In genomic region chr22:20885557-20886323, GRCh38 we compare ENCODE assay signal across 8 cellular contexts. TPM values are rescaled to one million over a fixed set of nuclear protein-coding genes. Genes with fewer than 3 reads are reported as not detected.
DNase-seq lines count a peak whose midpoint lies in the region; ATAC-seq lines count a peak whose summit lies in the region.

No MANE protein-coding gene starts in this region.

- H3K27ac Mint-ChIP-seq in activated CD4-positive, alpha-beta T cell treated with anti-CD3 and anti-CD28 coated beads, Interleukin-2, amount 10 ng/mL, durations not matched to agents 24 days and 14 days, result no peak overlapping the region

- no peak for ATAC-seq in GM18502 (IDR thresholded peaks at IDR 0.05; ENCODE audit: poor library complexity, unreplicated experiment)

- no peak overlapping the region for H3K4me3 ChIP-seq in endocrine pancreas (ENCODE audit: control insufficient read depth, insufficient read depth, low read length)

- peaks cover 6% of the 10 kb centered on the region for H3K36me3 ChIP-seq in endocrine pancreas (ENCODE audit: control insufficient read depth, insufficient read depth, low read length)

- H3K27me3 ChIP-seq in endocrine pancreas (ENCODE audit: control insufficient read depth, insufficient read depth, low read length), result no peaks in the 10 kb centered on the region

- intact Hi-C loops in activated CD4-positive, alpha-beta T cell treated with anti-CD3 and anti-CD28 coated beads, Interleukin-2, amount 10 ng/mL, durations not matched to agents 24 days and 14 days (cut with micrococcal nuclease), result no loop called here

- H3K9me3 Mint-ChIP-seq in activated CD4-positive, alpha-beta T cell treated with anti-CD3 and anti-CD28 coated beads, Interleukin-2, amount 10 ng/mL, durations not matched to agents 24 days and 14 days, result no peaks in the 10 kb centered on the region

- H3K9ac ChIP-seq in endocrine pancreas (ENCODE audit: control insufficient read depth, insufficient read depth, low read length), result peak overlapping the region; percentile 61

- DNase-seq in AG08396 (ENCODE audit: low spot score) (peak; percentile 85), GM19240 (ENCODE audit: insufficient read length, low spot score) (peak; percentile 53), NCI-H446 treated with DMSO at 0.1 percent for 48 hours (lab: John Stamatoyannopoulos, UW) (peak; percentile 44), lung microvascular endothelial cell (ENCODE audit: low read depth in 2 of 2) (peak; percentile 85 to 90)
- peak; percentile 79 for DNase-seq in activated CD4-positive, alpha-beta T cell treated with anti-CD3 and anti-CD28 coated beads, Interleukin-2, amount 10 ng/mL, durations not matched to agents 24 days and 14 days
- DNase-seq in stimulated activated CD4-positive, alpha-beta T cell treated with anti-CD3 and anti-CD28 coated beads, TNF-alpha, amount 100 ng/mL, for 4 hours (ENCODE audit: low read depth in 3 of 3), result peak in 2 of 3 experiments; percentile 5 to 7

- H3K4me3 Mint-ChIP-seq in activated CD4-positive, alpha-beta T cell treated with anti-CD3 and anti-CD28 coated beads, Interleukin-2, amount 10 ng/mL, durations not matched to agents 24 days and 14 days, result no peak overlapping the region

- H3K4me1 ChIP-seq in endocrine pancreas (ENCODE audit: control insufficient read depth, insufficient read depth, low read length), result no peaks in the 10 kb centered on the region

- H3K4me1 Mint-ChIP-seq in activated CD4-positive, alpha-beta T cell treated with anti-CD3 and anti-CD28 coated beads, Interleukin-2, amount 10 ng/mL, durations not matched to agents 24 days and 14 days, result no peaks in the 10 kb centered on the region

- no peaks in the 10 kb centered on the region for H3K27me3 Mint-ChIP-seq in activated CD4-positive, alpha-beta T cell treated with anti-CD3 and anti-CD28 coated beads, Interleukin-2, amount 10 ng/mL, durations not matched to agents 24 days and 14 days

- no peaks in the 10 kb centered on the region for H3K9me3 ChIP-seq in endocrine pancreas (ENCODE audit: control insufficient read depth, low read length)

- peaks cover 43% of the 10 kb centered on the region for H3K36me3 Mint-ChIP-seq in activated CD4-positive, alpha-beta T cell treated with anti-CD3 and anti-CD28 coated beads, Interleukin-2, amount 10 ng/mL, durations not matched to agents 24 days and 14 days (ENCODE audit: low read depth)

RNA-seq across cellular contexts. Expression of gene SNAP29, which starts 26.9 kb away (rescaled TPM):
- 24.3 and 25.8 TPM in 2 replicates for total RNA-seq in activated CD4-positive, alpha-beta T cell treated with anti-CD3 and anti-CD28 coated beads, Interleukin-2, amount 10 ng/mL, durations not matched to agents 24 days and 14 days
- 5.2 and 6.9 TPM in 2 replicates for total RNA-seq in lung microvascular endothelial cell

RNA-seq across cellular contexts. Expression of gene PI4KA, which starts 27.1 kb away (rescaled TPM):
- total RNA-seq in activated CD4-positive, alpha-beta T cell treated with anti-CD3 and anti-CD28 coated beads, Interleukin-2, amount 10 ng/mL, durations not matched to agents 24 days and 14 days, result 78.4 and 83.8 TPM in 2 replicates
- total RNA-seq in lung microvascular endothelial cell, result 17.2 and 22.2 TPM in 2 replicates

RNA-seq across cellular contexts. Expression of gene CRKL, which starts 31.5 kb away (rescaled TPM):
- total RNA-seq in activated CD4-positive, alpha-beta T cell treated with anti-CD3 and anti-CD28 coated beads, Interleukin-2, amount 10 ng/mL, durations not matched to agents 24 days and 14 days, result 81.4 and 82.4 TPM in 2 replicates
- 24.0 and 34.3 TPM in 2 replicates for total RNA-seq in lung microvascular endothelial cell

Comparison
In these comparisons a context has a peak if more than half of its experiments do, and no peak if none do; other contexts are left out.
1. DNase-seq: peak in every context shown above with its lines; median percentile 88 in lung microvascular endothelial cell; 85 in AG08396; 79 in activated CD4-positive, alpha-beta T cell treated with anti-CD3 and anti-CD28 coated beads, Interleukin-2, amount 10 ng/mL, durations not matched to agents 24 days and 14 days; 53 in GM19240; 44 in NCI-H446 treated with DMSO at 0.1 percent for 48 hours; 6 in stimulated activated CD4-positive, alpha-beta T cell treated with anti-CD3 and anti-CD28 coated beads, TNF-alpha, amount 100 ng/mL, for 4 hours.